14 cellular contexts compared by ENCODE assay signal in the genomic region with DNA sequence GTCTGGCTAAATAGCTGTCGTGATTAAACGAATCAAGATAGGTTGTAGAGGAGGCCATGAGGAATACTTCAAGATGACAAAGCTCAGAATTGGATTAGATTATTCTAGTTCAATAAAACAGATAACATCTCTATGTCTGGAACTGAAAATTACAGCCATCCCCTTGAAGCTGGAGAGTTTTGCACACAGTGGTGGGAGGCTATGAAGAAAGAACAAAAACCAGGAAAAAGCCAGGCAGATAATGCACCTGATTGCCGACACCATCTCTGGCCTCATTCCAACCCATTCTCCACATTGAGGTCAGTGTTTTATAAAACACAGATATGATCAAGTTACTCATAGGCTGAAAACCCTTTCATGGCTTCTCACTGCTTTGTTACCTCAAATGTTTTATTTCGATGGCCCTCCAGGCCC.
A peak's percentile ranks its signal among the peaks of the same experiment; 100 is the strongest.
DNase-seq lines count a peak whose midpoint lies in the region; ATAC-seq and TF ChIP-seq lines count a peak whose summit lies in the region.
"Had no signal": no experiment of that assay in that cellular context is flagged by ENCODE, and none has a peak within 500 bp of the region (broad histone marks: within the 10 kb centered on the region; RNA-seq: fewer than 3 reads in every experiment).

No MANE protein-coding gene starts in this region.

- no peaks in the 10 kb centered on the region for H3K4me1 Mint-ChIP-seq in T-helper 2 cell treated with Interferon-gamma antibody and Interleukin-4, amounts not matched to agents 5 μg/mL and 100 μg/mL, for 36 hours (ENCODE audit: low read depth)
- peaks cover 17% of the 10 kb centered on the region for H3K4me1 Mint-ChIP-seq in type B pancreatic cell (ENCODE audit: unreplicated experiment)
- H3K4me1 Mint-ChIP-seq: CD4-positive, alpha-beta memory T cell had no signal

- TF ChIP-seq CTCF in fibroblast of pulmonary artery (IDR thresholded peaks at IDR 0.05; ENCODE audit: low read length, missing control alignments) (no peak), type B pancreatic cell (conservative IDR thresholded peaks at IDR 0.05) (no peak)

- H3K4me3 Mint-ChIP-seq in T-helper 2 cell treated with Interferon-gamma antibody and Interleukin-4, amounts not matched to agents 5 μg/mL and 100 μg/mL, for 36 hours, result no peak overlapping the region
- no peak overlapping the region for H3K4me3 Mint-ChIP-seq in type B pancreatic cell
- H3K4me3 Mint-ChIP-seq: CD4-positive, alpha-beta memory T cell had no signal

- no peaks in the 10 kb centered on the region for H3K27me3 Mint-ChIP-seq in T-helper 2 cell treated with Interferon-gamma antibody and Interleukin-4, amounts not matched to agents 5 μg/mL and 100 μg/mL, for 36 hours (ENCODE audit: low read depth)
- H3K27me3 Mint-ChIP-seq in type B pancreatic cell, result no peaks in the 10 kb centered on the region
- H3K27me3 Mint-ChIP-seq: CD4-positive, alpha-beta memory T cell had no signal

- no peaks in the 10 kb centered on the region for H3K36me3 Mint-ChIP-seq in T-helper 2 cell treated with Interferon-gamma antibody and Interleukin-4, amounts not matched to agents 5 μg/mL and 100 μg/mL, for 36 hours (ENCODE audit: low read depth)
- no peaks in the 10 kb centered on the region for H3K36me3 Mint-ChIP-seq in type B pancreatic cell

- no peak overlapping the region for H3K4me3 ChIP-seq in fibroblast of pulmonary artery (replicated peaks; ENCODE audit: low read depth, low read length)

- no peaks in the 10 kb centered on the region for H3K9me3 Mint-ChIP-seq in T-helper 2 cell treated with Interferon-gamma antibody and Interleukin-4, amounts not matched to agents 5 μg/mL and 100 μg/mL, for 36 hours
- peaks cover 5% of the 10 kb centered on the region for H3K9me3 Mint-ChIP-seq in type B pancreatic cell
- H3K9me3 Mint-ChIP-seq: CD4-positive, alpha-beta memory T cell had no signal

- no peak for ATAC-seq in GM21723 (IDR thresholded peaks at IDR 0.05; ENCODE audit: unreplicated experiment)

- peak; percentile 43 for DNase-seq in DMS153 (lab: John Stamatoyannopoulos, UW)
- DNase-seq in NCI-H146 (lab: John Stamatoyannopoulos, UW), result peak; percentile 65
- peak; percentile 97 for DNase-seq in SK-N-DZ (ENCODE audit: low spot score)
- DNase-seq in fibroblast of pulmonary artery (ENCODE audit: low read depth), result peak; percentile 60
- DNase-seq in T-helper 2 cell treated with Interferon-gamma antibody and Interleukin-4, amounts not matched to agents 5 μg/mL and 100 μg/mL, for 36 hours (ENCODE audit: low spot score), result no peak
- no peak for DNase-seq in NK-92 treated with Interleukin-12 subunit alpha and Interleukin-12 subunit beta, amount 100 ng/mL, for 24 hours (lab: John Stamatoyannopoulos, UW)
- DNase-seq in type B pancreatic cell (ENCODE audit: extremely low spot score, unreplicated experiment), result no peak
- DNase-seq: CD4-positive, alpha-beta memory T cell; GF-D8; GOT3; NCI-H1417 treated with DMSO at 0.1 percent for 48 hours; NCI-H2107; SIG-M5 had no signal

- H3K27ac Mint-ChIP-seq in T-helper 2 cell treated with Interferon-gamma antibody and Interleukin-4, amounts not matched to agents 5 μg/mL and 100 μg/mL, for 36 hours, result no peak overlapping the region
- H3K27ac Mint-ChIP-seq in type B pancreatic cell, result no peak overlapping the region
- H3K27ac Mint-ChIP-seq: CD4-positive, alpha-beta memory T cell had no signal

Comparison
In these comparisons a context has a peak if more than half of its experiments do, and no peak if none do; other contexts are left out.
1. DNase-seq: peak in DMS153 (single experiment), NCI-H146 (single experiment), SK-N-DZ (single experiment) and fibroblast of pulmonary artery (single experiment); none in T-helper 2 cell treated with Interferon-gamma antibody and Interleukin-4, amounts not matched to agents 5 μg/mL and 100 μg/mL, for 36 hours (single experiment), NK-92 treated with Interleukin-12 subunit alpha and Interleukin-12 subunit beta, amount 100 ng/mL, for 24 hours (single experiment) and type B pancreatic cell (single experiment).